ENCODE assay signal across 2 cellular contexts in the genomic region with DNA sequence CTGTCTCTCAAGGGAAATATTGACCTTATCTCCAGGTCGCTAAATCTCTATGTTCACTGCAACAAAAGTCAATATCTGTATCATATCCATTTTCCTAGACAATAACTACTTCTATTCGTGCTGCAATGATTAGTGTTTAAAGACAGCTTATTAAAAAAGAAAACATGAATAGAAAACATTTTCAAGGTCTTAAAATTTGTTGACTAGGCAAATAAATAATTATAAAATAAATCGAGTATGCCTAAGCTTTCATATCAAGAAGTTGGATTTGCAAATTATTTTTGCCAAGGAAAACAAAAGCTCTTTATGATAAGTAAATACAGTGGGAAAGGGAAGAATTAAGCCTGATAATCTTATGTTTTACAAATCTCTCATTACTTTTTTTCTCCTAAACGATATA.
TF ChIP-seq lines count a peak whose summit lies in the region.

No MANE protein-coding gene starts in this region.

TF ChIP-seq in HepG2, 621 proteins besides CTCF, POLR2A, EP300 and RAD21 (continued from another document):
- TF ChIP-seq, protein P1, sequence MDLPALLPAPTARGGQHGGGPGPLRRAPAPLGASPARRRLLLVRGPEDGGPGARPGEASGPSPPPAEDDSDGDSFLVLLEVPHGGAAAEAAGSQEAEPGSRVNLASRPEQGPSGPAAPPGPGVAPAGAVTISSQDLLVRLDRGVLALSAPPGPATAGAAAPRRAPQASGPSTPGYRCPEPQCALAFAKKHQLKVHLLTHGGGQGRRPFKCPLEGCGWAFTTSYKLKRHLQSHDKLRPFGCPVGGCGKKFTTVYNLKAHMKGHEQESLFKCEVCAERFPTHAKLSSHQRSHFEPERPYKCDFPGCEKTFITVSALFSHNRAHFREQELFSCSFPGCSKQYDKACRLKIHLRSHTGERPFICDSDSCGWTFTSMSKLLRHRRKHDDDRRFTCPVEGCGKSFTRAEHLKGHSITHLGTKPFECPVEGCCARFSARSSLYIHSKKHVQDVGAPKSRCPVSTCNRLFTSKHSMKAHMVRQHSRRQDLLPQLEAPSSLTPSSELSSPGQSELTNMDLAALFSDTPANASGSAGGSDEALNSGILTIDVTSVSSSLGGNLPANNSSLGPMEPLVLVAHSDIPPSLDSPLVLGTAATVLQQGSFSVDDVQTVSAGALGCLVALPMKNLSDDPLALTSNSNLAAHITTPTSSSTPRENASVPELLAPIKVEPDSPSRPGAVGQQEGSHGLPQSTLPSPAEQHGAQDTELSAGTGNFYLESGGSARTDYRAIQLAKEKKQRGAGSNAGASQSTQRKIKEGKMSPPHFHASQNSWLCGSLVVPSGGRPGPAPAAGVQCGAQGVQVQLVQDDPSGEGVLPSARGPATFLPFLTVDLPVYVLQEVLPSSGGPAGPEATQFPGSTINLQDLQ (CRISPR knock-in tag; IDR thresholded peaks at IDR 0.05) = no peak
- TF ChIP-seq ARID2 (CRISPR knock-in tag; IDR thresholded peaks at IDR 0.05; ENCODE audit: borderline replicate concordance) (no peak), GFI1 (CRISPR knock-in tag; IDR thresholded peaks at IDR 0.05; ENCODE audit: borderline replicate concordance) (no peak)

TF ChIP-seq in K562, 482 proteins besides CTCF, POLR2A, EP300 and RAD21 (continued from another document):
- peak; percentile 42; the same call in 1 of the 2 replicates for TF ChIP-seq MAFG (tag; conservative IDR thresholded peaks at IDR 0.05)
